ENCODE assay signal across 15 cellular contexts in genomic region chr9:109063765-109064164, GRCh38. TPM values are rescaled to one million over a fixed set of nuclear protein-coding genes. Genes with fewer than 3 reads are reported as not detected.
DNase-seq lines count a peak whose midpoint lies in the region; ATAC-seq and TF ChIP-seq lines count a peak whose summit lies in the region.
"Had no signal": no experiment of that assay in that cellular context is flagged by ENCODE, and none has a peak within 500 bp of the region (broad histone marks: within the 10 kb centered on the region; RNA-seq: fewer than 3 reads in every experiment).

No MANE protein-coding gene starts in this region.

- TF ChIP-seq CTCF in AG10803 (conservative IDR thresholded peaks at IDR 0.05; ENCODE audit: low read length), result no peak
- peak; percentile 33; the same call in 1 of the 2 replicates for TF ChIP-seq CTCF in WERI-Rb-1 (IDR thresholded peaks at IDR 0.05; ENCODE audit: low read depth, low read length)
- no peak for TF ChIP-seq CTCF in glutamatergic neuron (IDR thresholded peaks at IDR 0.05; ENCODE audit: partially characterized antibody, unreplicated experiment)
- TF ChIP-seq CTCF in tibial artery (IDR thresholded peaks at IDR 0.05), result no peak

- peak; percentile 4 for DNase-seq in AG10803 (ENCODE audit: low read depth)
- DNase-seq in HCEC 1CT, result peak; percentile 7
- DNase-seq in WERI-Rb-1, result peak; percentile 51
- no peak for DNase-seq in glutamatergic neuron
- no peak for DNase-seq in tibial artery
- DNase-seq: CD4-positive, CD25-positive, alpha-beta regulatory T cell; central memory CD4-positive, alpha-beta T cell; NCI-H1092 treated with DMSO at 0.1 percent for 48 hours; NCI-H510A; stimulated activated CD4-positive, alpha-beta T cell treated with anti-CD3 and anti-CD28 coated beads, Interleukin-4, amount 100 ng/mL, for 1 hour; stimulated activated naive CD4-positive, alpha-beta T cell had no signal

- no peaks in the 10 kb centered on the region for H3K27me3 Mint-ChIP-seq in glutamatergic neuron (ENCODE audit: unreplicated experiment)
- H3K27me3 Mint-ChIP-seq: CD4-positive, CD25-positive, alpha-beta regulatory T cell had no signal

- ATAC-seq in GM21786 (IDR thresholded peaks at IDR 0.05; ENCODE audit: unreplicated experiment), result no peak
- no peak for ATAC-seq in GM19351 (IDR thresholded peaks at IDR 0.05; ENCODE audit: unreplicated experiment)
- no peak for ATAC-seq in GM19324 (IDR thresholded peaks at IDR 0.05; ENCODE audit: low FRiP score, unreplicated experiment)

- H3K27me3 ChIP-seq in WERI-Rb-1 (ENCODE audit: insufficient read depth, low read depth, severe bottlenecking) (no peaks in the 10 kb centered on the region), tibial artery (no peaks in the 10 kb centered on the region)
- H3K27me3 ChIP-seq: esophagus muscularis mucosa had no signal

- peaks cover 79% of the 10 kb centered on the region for H3K36me3 ChIP-seq in WERI-Rb-1
- H3K36me3 ChIP-seq in tibial artery, result peaks cover 38 to 86% (median 60%) of the 10 kb centered on the region in 3 donors

- no peaks in the 10 kb centered on the region for H3K9me3 ChIP-seq in WERI-Rb-1 (ENCODE audit: severe bottlenecking)
- no peaks in the 10 kb centered on the region for H3K9me3 ChIP-seq in tibial artery
- H3K9me3 ChIP-seq: esophagus muscularis mucosa had no signal

- no peaks in the 10 kb centered on the region for H3K4me1 Mint-ChIP-seq in glutamatergic neuron (ENCODE audit: low read depth, unreplicated experiment)

- peak overlapping the region; percentile 26 for H3K27ac Mint-ChIP-seq in glutamatergic neuron (ENCODE audit: unreplicated experiment)
- H3K27ac Mint-ChIP-seq: CD4-positive, CD25-positive, alpha-beta regulatory T cell had no signal

- no peaks in the 10 kb centered on the region for H3K9me3 Mint-ChIP-seq in glutamatergic neuron (ENCODE audit: unreplicated experiment)
- H3K9me3 Mint-ChIP-seq: CD4-positive, CD25-positive, alpha-beta regulatory T cell had no signal

- H3K36me3 Mint-ChIP-seq in glutamatergic neuron (ENCODE audit: unreplicated experiment), result no peaks in the 10 kb centered on the region

- H3K4me3 ChIP-seq in AG10803 (ENCODE audit: low read length) (no peak overlapping the region), WERI-Rb-1 (ENCODE audit: low read depth, low read length) (no peak overlapping the region), tibial artery (no peak overlapping the region)
- H3K4me3 ChIP-seq: esophagus muscularis mucosa had no signal

- intact Hi-C loops in tibial artery (cut with DNase I; ENCODE audit: low total_unique reads), result no loop called here

- no peak overlapping the region for H3K4me3 Mint-ChIP-seq in glutamatergic neuron (ENCODE audit: unreplicated experiment)
- H3K4me3 Mint-ChIP-seq: CD4-positive, CD25-positive, alpha-beta regulatory T cell had no signal

- H3K27ac ChIP-seq in WERI-Rb-1 (peak overlapping the region; percentile 21), tibial artery (no peak overlapping the region)
- H3K27ac ChIP-seq: esophagus muscularis mucosa had no signal

- peaks cover 0 to 12% (median 0%) of the 10 kb centered on the region in 4 donors for H3K4me1 ChIP-seq in tibial artery
- H3K4me1 ChIP-seq: esophagus muscularis mucosa had no signal

RNA-seq across cellular contexts. Expression of gene CTNNAL1, which starts 50.5 kb away (rescaled TPM):
- total RNA-seq in glutamatergic neuron (ENCODE audit: unreplicated experiment), result 13.7 TPM

RNA-seq across cellular contexts. Expression of gene TMEM245, which starts 56.0 kb away (rescaled TPM):
- 26.5 TPM for total RNA-seq in glutamatergic neuron (ENCODE audit: unreplicated experiment)

Comparison
In these comparisons a context has a peak if more than half of its experiments do, and no peak if none do; other contexts are left out.
1. DNase-seq: peak in AG10803 (single experiment), HCEC 1CT (single experiment) and WERI-Rb-1 (single experiment); none in glutamatergic neuron (single experiment) and tibial artery (0 of 2).